3 cellular contexts compared by ENCODE assay signal in genomic region chr4:8736083-8736825, GRCh38.
TF ChIP-seq lines count a peak whose summit lies in the region.

No MANE protein-coding gene starts in this region.

TF ChIP-seq in SK-N-SH, 30 proteins besides CTCF, POLR2A, EP300 and RAD21 (continued from another document):
- TF ChIP-seq NFIC (IDR thresholded peaks at IDR 0.05; ENCODE audit: borderline replicate concordance) = no peak

TF ChIP-seq in SK-N-SH treated with all-trans-retinoic acid at 6 μM for 48 hours, 23 proteins besides CTCF, POLR2A, EP300 and RAD21 (continued from another document):
- TF ChIP-seq, protein P1, sequence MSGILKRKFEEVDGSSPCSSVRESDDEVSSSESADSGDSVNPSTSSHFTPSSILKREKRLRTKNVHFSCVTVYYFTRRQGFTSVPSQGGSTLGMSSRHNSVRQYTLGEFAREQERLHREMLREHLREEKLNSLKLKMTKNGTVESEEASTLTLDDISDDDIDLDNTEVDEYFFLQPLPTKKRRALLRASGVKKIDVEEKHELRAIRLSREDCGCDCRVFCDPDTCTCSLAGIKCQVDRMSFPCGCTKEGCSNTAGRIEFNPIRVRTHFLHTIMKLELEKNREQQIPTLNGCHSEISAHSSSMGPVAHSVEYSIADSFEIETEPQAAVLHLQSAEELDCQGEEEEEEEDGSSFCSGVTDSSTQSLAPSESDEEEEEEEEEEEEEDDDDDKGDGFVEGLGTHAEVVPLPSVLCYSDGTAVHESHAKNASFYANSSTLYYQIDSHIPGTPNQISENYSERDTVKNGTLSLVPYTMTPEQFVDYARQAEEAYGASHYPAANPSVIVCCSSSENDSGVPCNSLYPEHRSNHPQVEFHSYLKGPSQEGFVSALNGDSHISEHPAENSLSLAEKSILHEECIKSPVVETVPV (CRISPR knock-in tag; IDR thresholded peaks at IDR 0.05) = no peak
- no peak for TF ChIP-seq GLIS3 (CRISPR knock-in tag; IDR thresholded peaks at IDR 0.05)
- no peak for TF ChIP-seq ZNF565 (CRISPR knock-in tag; conservative IDR thresholded peaks at IDR 0.05; ENCODE audit: low read depth)
- TF ChIP-seq SNAI2 (CRISPR knock-in tag; IDR thresholded peaks at IDR 0.05) = no peak
- no peak for TF ChIP-seq ZNF8 (CRISPR knock-in tag; IDR thresholded peaks at IDR 0.05)
- no peak for TF ChIP-seq TOX (CRISPR knock-in tag; IDR thresholded peaks at IDR 0.05; ENCODE audit: borderline replicate concordance)
- TF ChIP-seq CREB5 (CRISPR knock-in tag; IDR thresholded peaks at IDR 0.05; ENCODE audit: low read depth) = no peak
- no peak for TF ChIP-seq PPARA (CRISPR knock-in tag; IDR thresholded peaks at IDR 0.05; ENCODE audit: borderline replicate concordance)
- TF ChIP-seq OSR1 (CRISPR knock-in tag; IDR thresholded peaks at IDR 0.05) = no peak
- no peak for TF ChIP-seq ZFP30 (CRISPR knock-in tag; IDR thresholded peaks at IDR 0.05)
- TF ChIP-seq ZNF70 (CRISPR knock-in tag; IDR thresholded peaks at IDR 0.05) = no peak
- TF ChIP-seq ISL1 (CRISPR knock-in tag; IDR thresholded peaks at IDR 0.05) = no peak
- TF ChIP-seq ZC3H10 (CRISPR knock-in tag; IDR thresholded peaks at IDR 0.05) = no peak
- TF ChIP-seq ARNTL (CRISPR knock-in tag; IDR thresholded peaks at IDR 0.05; ENCODE audit: borderline replicate concordance, low read depth) = no peak
- TF ChIP-seq, protein P2, sequence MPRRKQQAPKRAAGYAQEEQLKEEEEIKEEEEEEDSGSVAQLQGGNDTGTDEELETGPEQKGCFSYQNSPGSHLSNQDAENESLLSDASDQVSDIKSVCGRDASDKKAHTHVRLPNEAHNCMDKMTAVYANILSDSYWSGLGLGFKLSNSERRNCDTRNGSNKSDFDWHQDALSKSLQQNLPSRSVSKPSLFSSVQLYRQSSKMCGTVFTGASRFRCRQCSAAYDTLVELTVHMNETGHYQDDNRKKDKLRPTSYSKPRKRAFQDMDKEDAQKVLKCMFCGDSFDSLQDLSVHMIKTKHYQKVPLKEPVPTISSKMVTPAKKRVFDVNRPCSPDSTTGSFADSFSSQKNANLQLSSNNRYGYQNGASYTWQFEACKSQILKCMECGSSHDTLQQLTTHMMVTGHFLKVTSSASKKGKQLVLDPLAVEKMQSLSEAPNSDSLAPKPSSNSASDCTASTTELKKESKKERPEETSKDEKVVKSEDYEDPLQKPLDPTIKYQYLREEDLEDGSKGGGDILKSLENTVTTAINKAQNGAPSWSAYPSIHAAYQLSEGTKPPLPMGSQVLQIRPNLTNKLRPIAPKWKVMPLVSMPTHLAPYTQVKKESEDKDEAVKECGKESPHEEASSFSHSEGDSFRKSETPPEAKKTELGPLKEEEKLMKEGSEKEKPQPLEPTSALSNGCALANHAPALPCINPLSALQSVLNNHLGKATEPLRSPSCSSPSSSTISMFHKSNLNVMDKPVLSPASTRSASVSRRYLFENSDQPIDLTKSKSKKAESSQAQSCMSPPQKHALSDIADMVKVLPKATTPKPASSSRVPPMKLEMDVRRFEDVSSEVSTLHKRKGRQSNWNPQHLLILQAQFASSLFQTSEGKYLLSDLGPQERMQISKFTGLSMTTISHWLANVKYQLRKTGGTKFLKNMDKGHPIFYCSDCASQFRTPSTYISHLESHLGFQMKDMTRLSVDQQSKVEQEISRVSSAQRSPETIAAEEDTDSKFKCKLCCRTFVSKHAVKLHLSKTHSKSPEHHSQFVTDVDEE (CRISPR knock-in tag; IDR thresholded peaks at IDR 0.05) = no peak
- TF ChIP-seq, protein P3, sequence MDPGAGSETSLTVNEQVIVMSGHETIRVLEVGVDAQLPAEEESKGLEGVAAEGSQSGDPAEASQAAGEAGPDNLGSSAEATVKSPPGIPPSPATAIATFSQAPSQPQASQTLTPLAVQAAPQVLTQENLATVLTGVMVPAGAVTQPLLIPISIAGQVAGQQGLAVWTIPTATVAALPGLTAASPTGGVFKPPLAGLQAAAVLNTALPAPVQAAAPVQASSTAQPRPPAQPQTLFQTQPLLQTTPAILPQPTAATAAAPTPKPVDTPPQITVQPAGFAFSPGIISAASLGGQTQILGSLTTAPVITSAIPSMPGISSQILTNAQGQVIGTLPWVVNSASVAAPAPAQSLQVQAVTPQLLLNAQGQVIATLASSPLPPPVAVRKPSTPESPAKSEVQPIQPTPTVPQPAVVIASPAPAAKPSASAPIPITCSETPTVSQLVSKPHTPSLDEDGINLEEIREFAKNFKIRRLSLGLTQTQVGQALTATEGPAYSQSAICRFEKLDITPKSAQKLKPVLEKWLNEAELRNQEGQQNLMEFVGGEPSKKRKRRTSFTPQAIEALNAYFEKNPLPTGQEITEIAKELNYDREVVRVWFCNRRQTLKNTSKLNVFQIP (CRISPR knock-in tag; IDR thresholded peaks at IDR 0.05; ENCODE audit: borderline replicate concordance, low read depth) = no peak

TF ChIP-seq in IMR-90, 13 proteins besides CTCF, POLR2A, EP300 and RAD21 (continued from another document):
- no peak for TF ChIP-seq ELK1 (IDR thresholded peaks at IDR 0.05; ENCODE audit: borderline replicate concordance, low read depth, low read length)
- no peak for TF ChIP-seq SMC3 (IDR thresholded peaks at IDR 0.05; ENCODE audit: low read depth, low read length)
- TF ChIP-seq CHD1 (IDR thresholded peaks at IDR 0.05; ENCODE audit: low read depth, low read length) = no peak
- TF ChIP-seq RFX5 (IDR thresholded peaks at IDR 0.05; ENCODE audit: low read depth, low read length) = no peak
- no peak for TF ChIP-seq MXI1 (IDR thresholded peaks at IDR 0.05; ENCODE audit: borderline replicate concordance, low read depth, low read length)
- no peak for TF ChIP-seq CEBPB (IDR thresholded peaks at IDR 0.05; ENCODE audit: low read depth, low read length)
- no peak for TF ChIP-seq NFE2L2 (IDR thresholded peaks at IDR 0.05; ENCODE audit: low read depth, low read length)
